Comparison of ENCODE assay signal across 1 cellular context in the genomic region with DNA sequence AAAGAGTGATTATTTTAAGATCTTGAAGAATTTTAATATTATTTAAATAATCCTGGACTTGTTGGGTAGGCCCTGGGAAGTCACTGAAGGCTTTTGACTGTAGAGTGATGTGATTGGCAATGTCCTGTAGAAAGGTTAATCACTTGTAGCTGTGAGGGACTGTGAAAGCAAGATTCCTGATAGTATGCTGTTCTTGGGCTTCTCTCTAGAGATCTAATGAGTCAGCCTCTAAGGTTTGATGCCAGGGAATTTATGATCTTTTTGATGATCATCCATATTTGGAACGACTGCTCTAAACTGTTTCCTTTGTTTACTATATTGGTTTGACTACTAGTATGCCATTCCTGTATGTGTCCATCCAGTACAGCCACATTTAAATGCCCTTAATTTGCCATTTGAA.
TF ChIP-seq lines count a peak whose summit lies in the region.

No MANE protein-coding gene starts in this region.

TF ChIP-seq in IMR-90, 13 proteins besides CTCF, POLR2A, EP300 and RAD21:
- no peak for TF ChIP-seq MXI1 (IDR thresholded peaks at IDR 0.05; ENCODE audit: borderline replicate concordance, low read depth, low read length)
- TF ChIP-seq, protein P1, sequence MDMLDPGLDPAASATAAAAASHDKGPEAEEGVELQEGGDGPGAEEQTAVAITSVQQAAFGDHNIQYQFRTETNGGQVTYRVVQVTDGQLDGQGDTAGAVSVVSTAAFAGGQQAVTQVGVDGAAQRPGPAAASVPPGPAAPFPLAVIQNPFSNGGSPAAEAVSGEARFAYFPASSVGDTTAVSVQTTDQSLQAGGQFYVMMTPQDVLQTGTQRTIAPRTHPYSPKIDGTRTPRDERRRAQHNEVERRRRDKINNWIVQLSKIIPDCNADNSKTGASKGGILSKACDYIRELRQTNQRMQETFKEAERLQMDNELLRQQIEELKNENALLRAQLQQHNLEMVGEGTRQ (IDR thresholded peaks at IDR 0.05; ENCODE audit: low read depth, low read length) = no peak
- TF ChIP-seq MAFK (IDR thresholded peaks at IDR 0.05; ENCODE audit: low read depth, low read length) = peak; percentile 18; the same call in 1 of the 2 replicates
- TF ChIP-seq RFX5 (IDR thresholded peaks at IDR 0.05; ENCODE audit: low read depth, low read length) = no peak
- TF ChIP-seq MAZ (IDR thresholded peaks at IDR 0.05; ENCODE audit: borderline replicate concordance, low read depth, low read length) = no peak
- TF ChIP-seq CEBPB (IDR thresholded peaks at IDR 0.05; ENCODE audit: low read depth, low read length) = no peak
